ENCODE assay signal across 8 cellular contexts in genomic region chr3:82133070-82133606, GRCh38.
DNase-seq lines count a peak whose midpoint lies in the region; ATAC-seq and TF ChIP-seq lines count a peak whose summit lies in the region.

No MANE protein-coding gene starts in this region.

- POLR2A ChIA-PET in OCI-LY7 (lab: Charles Lee) = no interaction called here

- H3K27ac ChIP-seq in OCI-LY7 (ENCODE audit: low read depth, low read length, poor library complexity, severe bottlenecking) = no peak overlapping the region
- no peak overlapping the region for H3K27ac ChIP-seq in heart left ventricle

- ATAC-seq in GM19452 (IDR thresholded peaks at IDR 0.05; ENCODE audit: unreplicated experiment) (peak; percentile 90), HG03432 (IDR thresholded peaks at IDR 0.05; ENCODE audit: unreplicated experiment) (peak; percentile 90), heart left ventricle (peak in 3 of 4 donors; percentile 81 to 82 (median 82))

- H3K4me2 ChIP-seq in OCI-LY7 (ENCODE audit: low read length) = no peak overlapping the region

- H3K36me3 ChIP-seq in OCI-LY7 (ENCODE audit: insufficient read depth, low read length) (no peaks in the 10 kb centered on the region), heart left ventricle (no peaks in the 10 kb centered on the region)

- no peaks in the 10 kb centered on the region for H3K27me3 ChIP-seq in heart left ventricle

- H3K4me1 ChIP-seq in OCI-LY7 (ENCODE audit: insufficient read depth, low read length, poor library complexity, severe bottlenecking) = no peaks in the 10 kb centered on the region
- H3K4me1 ChIP-seq in heart left ventricle = no peaks in the 10 kb centered on the region

- CTCF ChIA-PET in OCI-LY7 (lab: Charles Lee; ENCODE audit: unreplicated experiment) = no interaction called here

- TF ChIP-seq CTCF in OCI-LY7 (conservative IDR thresholded peaks at IDR 0.05; ENCODE audit: low read length) = peak; percentile 91
- TF ChIP-seq CTCF in heart left ventricle (IDR thresholded peaks at IDR 0.05) = peak; percentile 77 to 92 (median 84)

- H3K4me3 ChIP-seq in OCI-LY7 (ENCODE audit: low read depth, low read length, poor library complexity, severe bottlenecking) (no peak overlapping the region), heart left ventricle (no peak overlapping the region)

- H3K79me2 ChIP-seq in OCI-LY7 (ENCODE audit: insufficient read depth, low read depth, low read length) = no peaks in the 10 kb centered on the region

- TF ChIP-seq POLR2A in heart left ventricle (IDR thresholded peaks at IDR 0.05) = no peak

- no peak overlapping the region for H2AFZ ChIP-seq in OCI-LY7 (ENCODE audit: low read length)

- intact Hi-C loops in OCI-LY7 (cut with micrococcal nuclease; ENCODE audit: unreplicated experiment) = loop anchor here (2.0 kb wide), 1 partner anchor 642 kb away; no protein-coding TSS in a partner anchor
- intact Hi-C loops in heart left ventricle (cut with DNase I) = loop anchor here (2.0 to 10.0 kb wide), 20 partner anchors 108 to 831 kb away; partner anchors contain the start of gene GBE1 (in 1 of the 10)

- WGBS in heart left ventricle, 4 donors = 24 to 29% (median 25%) methylated on average over 5 of the region's 5 CpGs

- H3K9me2 ChIP-seq in OCI-LY7 (ENCODE audit: insufficient read depth, low read length) = no peaks in the 10 kb centered on the region

- BruUV-seq in OCI-LY7 (replicated peaks; lab: Mats Ljungman, UMichigan) = no TSS peak

- DNase-seq in Daoy (ENCODE audit: low read depth) = peak; percentile 15
- DNase-seq in OCI-LY7 (ENCODE audit: low spot score) = peak; percentile 47
- peak; percentile 26 for DNase-seq in activated naive CD4-positive, alpha-beta T cell treated with anti-CD3 and anti-CD28 coated beads, Interleukin-2, amount 50 U/mL, for 16 hours
- DNase-seq in heart left ventricle = peak; percentile 46 to 60 (median 57)
- peak; percentile 45 for DNase-seq in pulmonary artery endothelial cell (ENCODE audit: low read depth, low spot score)
- no peak for DNase-seq in NCI-H2196 (lab: John Stamatoyannopoulos, UW; ENCODE audit: unreplicated experiment)

- no peaks in the 10 kb centered on the region for H4K20me1 ChIP-seq in OCI-LY7 (ENCODE audit: insufficient read depth, low read length)

- H3K9me3 ChIP-seq in OCI-LY7 (ENCODE audit: low read length) = no peaks in the 10 kb centered on the region
- no peaks in the 10 kb centered on the region for H3K9me3 ChIP-seq in heart left ventricle
